1 cellular context compared by ENCODE assay signal in the genomic region with DNA sequence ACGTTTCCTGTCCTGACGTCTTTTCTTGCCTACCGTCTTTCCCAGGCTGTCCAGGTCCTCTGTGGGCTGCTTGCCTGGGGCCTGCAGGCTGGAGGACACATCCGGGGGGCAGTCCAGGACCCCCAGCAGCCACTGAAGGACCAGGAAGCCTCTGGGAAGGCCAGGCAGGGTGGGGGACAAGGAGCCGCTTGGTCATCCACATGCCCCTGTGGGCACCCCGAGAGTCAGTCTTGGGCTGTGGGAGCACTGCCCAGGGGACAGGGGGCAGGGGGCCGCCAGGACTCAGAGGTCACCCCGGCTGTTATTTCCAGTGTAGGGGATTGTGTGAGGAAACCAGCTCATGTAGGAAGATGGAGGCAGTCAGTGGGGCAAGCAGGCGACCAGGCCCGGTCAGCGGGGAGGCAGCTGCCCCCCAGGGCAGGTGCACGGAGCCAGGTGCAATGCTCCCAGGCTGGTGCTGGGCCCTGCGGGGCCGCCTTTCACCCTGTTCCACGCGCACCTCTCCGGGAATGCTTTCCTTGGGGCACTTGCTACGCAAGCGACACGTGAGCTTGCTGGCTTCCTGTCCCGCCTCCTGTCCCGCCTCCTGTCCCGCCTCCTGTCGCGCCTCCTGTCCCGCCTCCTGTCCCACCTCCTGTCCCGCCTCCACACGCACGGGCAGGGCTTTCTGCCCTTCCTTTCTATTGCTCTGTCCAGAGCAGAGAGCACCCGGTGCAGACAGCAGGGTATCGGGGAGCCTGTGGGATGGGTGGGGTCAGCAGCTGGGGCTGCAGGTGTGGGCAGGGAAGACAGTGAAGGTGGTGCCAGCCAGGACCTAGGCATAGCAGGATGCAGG.
TF ChIP-seq lines count a peak whose summit lies in the region.

No MANE protein-coding gene starts in this region.

TF ChIP-seq in HepG2, 621 proteins besides CTCF, POLR2A, EP300 and RAD21 (continued from another document and continues in another):
- 0 out of 2 replicates have a peak, but pooled peaks have one; percentile 46 for TF ChIP-seq HOXA5 (CRISPR knock-in tag; IDR thresholded peaks at IDR 0.05)
- no peak for TF ChIP-seq ZFP36L2 (CRISPR knock-in tag; IDR thresholded peaks at IDR 0.05)
- no peak for TF ChIP-seq GLI4 (CRISPR knock-in tag; IDR thresholded peaks at IDR 0.05; ENCODE audit: borderline replicate concordance)
- TF ChIP-seq ZNF878 (CRISPR knock-in tag; IDR thresholded peaks at IDR 0.05): no peak
- peak; percentile 97 for TF ChIP-seq SP5 (CRISPR knock-in tag; IDR thresholded peaks at IDR 0.05; ENCODE audit: borderline replicate concordance, low read depth)
- peak; percentile 80 for TF ChIP-seq MXD4 (CRISPR knock-in tag; IDR thresholded peaks at IDR 0.05)
- no peak for TF ChIP-seq CHD4 (IDR thresholded peaks at IDR 0.05; ENCODE audit: borderline replicate concordance, low read length)
- TF ChIP-seq, protein P1, sequence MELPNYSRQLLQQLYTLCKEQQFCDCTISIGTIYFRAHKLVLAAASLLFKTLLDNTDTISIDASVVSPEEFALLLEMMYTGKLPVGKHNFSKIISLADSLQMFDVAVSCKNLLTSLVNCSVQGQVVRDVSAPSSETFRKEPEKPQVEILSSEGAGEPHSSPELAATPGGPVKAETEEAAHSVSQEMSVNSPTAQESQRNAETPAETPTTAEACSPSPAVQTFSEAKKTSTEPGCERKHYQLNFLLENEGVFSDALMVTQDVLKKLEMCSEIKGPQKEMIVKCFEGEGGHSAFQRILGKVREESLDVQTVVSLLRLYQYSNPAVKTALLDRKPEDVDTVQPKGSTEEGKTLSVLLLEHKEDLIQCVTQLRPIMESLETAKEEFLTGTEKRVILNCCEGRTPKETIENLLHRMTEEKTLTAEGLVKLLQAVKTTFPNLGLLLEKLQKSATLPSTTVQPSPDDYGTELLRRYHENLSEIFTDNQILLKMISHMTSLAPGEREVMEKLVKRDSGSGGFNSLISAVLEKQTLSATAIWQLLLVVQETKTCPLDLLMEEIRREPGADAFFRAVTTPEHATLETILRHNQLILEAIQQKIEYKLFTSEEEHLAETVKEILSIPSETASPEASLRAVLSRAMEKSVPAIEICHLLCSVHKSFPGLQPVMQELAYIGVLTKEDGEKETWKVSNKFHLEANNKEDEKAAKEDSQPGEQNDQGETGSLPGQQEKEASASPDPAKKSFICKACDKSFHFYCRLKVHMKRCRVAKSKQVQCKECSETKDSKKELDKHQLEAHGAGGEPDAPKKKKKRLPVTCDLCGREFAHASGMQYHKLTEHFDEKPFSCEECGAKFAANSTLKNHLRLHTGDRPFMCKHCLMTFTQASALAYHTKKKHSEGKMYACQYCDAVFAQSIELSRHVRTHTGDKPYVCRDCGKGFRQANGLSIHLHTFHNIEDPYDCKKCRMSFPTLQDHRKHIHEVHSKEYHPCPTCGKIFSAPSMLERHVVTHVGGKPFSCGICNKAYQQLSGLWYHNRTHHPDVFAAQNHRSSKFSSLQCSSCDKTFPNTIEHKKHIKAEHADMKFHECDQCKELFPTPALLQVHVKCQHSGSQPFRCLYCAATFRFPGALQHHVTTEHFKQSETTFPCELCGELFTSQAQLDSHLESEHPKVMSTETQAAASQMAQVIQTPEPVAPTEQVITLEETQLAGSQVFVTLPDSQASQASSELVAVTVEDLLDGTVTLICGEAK (IDR thresholded peaks at IDR 0.05): 0 out of 2 replicates have a peak, but pooled peaks have one; percentile 21
- TF ChIP-seq, protein P1 (CRISPR knock-in tag; IDR thresholded peaks at IDR 0.05): no peak
- TF ChIP-seq, protein P2, sequence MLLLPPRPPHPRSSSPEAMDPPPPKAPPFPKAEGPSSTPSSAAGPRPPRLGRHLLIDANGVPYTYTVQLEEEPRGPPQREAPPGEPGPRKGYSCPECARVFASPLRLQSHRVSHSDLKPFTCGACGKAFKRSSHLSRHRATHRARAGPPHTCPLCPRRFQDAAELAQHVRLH (CRISPR knock-in tag; IDR thresholded peaks at IDR 0.05; ENCODE audit: borderline replicate concordance, low read depth): peak; percentile 43; the same call in 1 of the 2 replicates
- TF ChIP-seq ZNF33B (CRISPR knock-in tag; IDR thresholded peaks at IDR 0.05): 0 out of 2 replicates have a peak, but pooled peaks have one; percentile 40
- TF ChIP-seq ZNF607 (CRISPR knock-in tag; IDR thresholded peaks at IDR 0.05; ENCODE audit: borderline replicate concordance): 0 out of 2 replicates have a peak, but pooled peaks have one; percentile 5
- peak; percentile 75 for TF ChIP-seq SPEN (CRISPR knock-in tag; IDR thresholded peaks at IDR 0.05; ENCODE audit: low read depth)
- TF ChIP-seq ZKSCAN5 (CRISPR knock-in tag; IDR thresholded peaks at IDR 0.05): no peak
- TF ChIP-seq, protein P3, sequence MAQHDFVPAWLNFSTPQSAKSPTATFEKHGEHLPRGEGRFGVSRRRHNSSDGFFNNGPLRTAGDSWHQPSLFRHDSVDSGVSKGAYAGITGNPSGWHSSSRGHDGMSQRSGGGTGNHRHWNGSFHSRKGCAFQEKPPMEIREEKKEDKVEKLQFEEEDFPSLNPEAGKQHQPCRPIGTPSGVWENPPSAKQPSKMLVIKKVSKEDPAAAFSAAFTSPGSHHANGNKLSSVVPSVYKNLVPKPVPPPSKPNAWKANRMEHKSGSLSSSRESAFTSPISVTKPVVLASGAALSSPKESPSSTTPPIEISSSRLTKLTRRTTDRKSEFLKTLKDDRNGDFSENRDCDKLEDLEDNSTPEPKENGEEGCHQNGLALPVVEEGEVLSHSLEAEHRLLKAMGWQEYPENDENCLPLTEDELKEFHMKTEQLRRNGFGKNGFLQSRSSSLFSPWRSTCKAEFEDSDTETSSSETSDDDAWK (CRISPR knock-in tag; IDR thresholded peaks at IDR 0.05): no peak
- TF ChIP-seq ZNF414 (CRISPR knock-in tag; IDR thresholded peaks at IDR 0.05): peak; percentile 23; the same call in 1 of the 2 replicates
- TF ChIP-seq AGO1 (IDR thresholded peaks at IDR 0.05; ENCODE audit: low read depth, low read length, poor library complexity, severe bottlenecking): peak; percentile 62
- peak; percentile 53 for TF ChIP-seq SALL1 (CRISPR knock-in tag; IDR thresholded peaks at IDR 0.05)
- TF ChIP-seq CBX1 (IDR thresholded peaks at IDR 0.05; ENCODE audit: low read depth): peak; percentile 63
- TF ChIP-seq ETV5 (CRISPR knock-in tag; IDR thresholded peaks at IDR 0.05; ENCODE audit: borderline replicate concordance): peak; percentile 79
- TF ChIP-seq CBX5 (CRISPR knock-in tag; IDR thresholded peaks at IDR 0.05; ENCODE audit: borderline replicate concordance): peak; percentile 67; the same call in 1 of the 2 replicates
- TF ChIP-seq TCF12 (IDR thresholded peaks at IDR 0.05): no peak
- 0 out of 2 replicates have a peak, but pooled peaks have one; percentile 33 for TF ChIP-seq TCF12 (CRISPR knock-in tag; IDR thresholded peaks at IDR 0.05)
- TF ChIP-seq KMT2B (CRISPR knock-in tag; IDR thresholded peaks at IDR 0.05): no peak; the same call in 1 of the 2 replicates
- TF ChIP-seq SP4 (CRISPR knock-in tag; IDR thresholded peaks at IDR 0.05): peak; percentile 94
- TF ChIP-seq ZZZ3 (CRISPR knock-in tag; IDR thresholded peaks at IDR 0.05; ENCODE audit: borderline replicate concordance): no peak
- 0 out of 2 replicates have a peak, but pooled peaks have one; percentile 72 for TF ChIP-seq ZNF430 (CRISPR knock-in tag; IDR thresholded peaks at IDR 0.05)
- no peak for TF ChIP-seq TRIM22 (IDR thresholded peaks at IDR 0.05)
- peak; percentile 18; the same call in 1 of the 2 replicates for TF ChIP-seq ZBTB38 (CRISPR knock-in tag; IDR thresholded peaks at IDR 0.05)
- TF ChIP-seq GATAD2A (CRISPR knock-in tag; IDR thresholded peaks at IDR 0.05): peak; percentile 38; the same call in 1 of the 2 replicates
- TF ChIP-seq KAT7 (CRISPR knock-in tag; IDR thresholded peaks at IDR 0.05; ENCODE audit: borderline replicate concordance): peak; percentile 73; the same call in 1 of the 2 replicates
- TF ChIP-seq NFYC (CRISPR knock-in tag; IDR thresholded peaks at IDR 0.05): no peak
- TF ChIP-seq ZNF253 (CRISPR knock-in tag; IDR thresholded peaks at IDR 0.05; ENCODE audit: borderline replicate concordance): 0 out of 2 replicates have a peak, but pooled peaks have one; percentile 28
- TF ChIP-seq POLR2AphosphoS5 (IDR thresholded peaks at IDR 0.05; ENCODE audit: low read depth, low read length): peak; percentile 85
- peak; percentile 76; the same call in 1 of the 2 replicates for TF ChIP-seq KDM2A (CRISPR knock-in tag; IDR thresholded peaks at IDR 0.05; ENCODE audit: borderline replicate concordance, low read depth)
- TF ChIP-seq KDM5A (IDR thresholded peaks at IDR 0.05; ENCODE audit: borderline replicate concordance, low read length): no peak
- TF ChIP-seq KAT8 (CRISPR knock-in tag; IDR thresholded peaks at IDR 0.05): peak; percentile 80
- TF ChIP-seq TP53 (CRISPR knock-in tag; conservative IDR thresholded peaks at IDR 0.05): no peak
- TF ChIP-seq ZNF274 (CRISPR knock-in tag; IDR thresholded peaks at IDR 0.05): peak; percentile 2; the same call in 1 of the 2 replicates
- TF ChIP-seq, protein P4, sequence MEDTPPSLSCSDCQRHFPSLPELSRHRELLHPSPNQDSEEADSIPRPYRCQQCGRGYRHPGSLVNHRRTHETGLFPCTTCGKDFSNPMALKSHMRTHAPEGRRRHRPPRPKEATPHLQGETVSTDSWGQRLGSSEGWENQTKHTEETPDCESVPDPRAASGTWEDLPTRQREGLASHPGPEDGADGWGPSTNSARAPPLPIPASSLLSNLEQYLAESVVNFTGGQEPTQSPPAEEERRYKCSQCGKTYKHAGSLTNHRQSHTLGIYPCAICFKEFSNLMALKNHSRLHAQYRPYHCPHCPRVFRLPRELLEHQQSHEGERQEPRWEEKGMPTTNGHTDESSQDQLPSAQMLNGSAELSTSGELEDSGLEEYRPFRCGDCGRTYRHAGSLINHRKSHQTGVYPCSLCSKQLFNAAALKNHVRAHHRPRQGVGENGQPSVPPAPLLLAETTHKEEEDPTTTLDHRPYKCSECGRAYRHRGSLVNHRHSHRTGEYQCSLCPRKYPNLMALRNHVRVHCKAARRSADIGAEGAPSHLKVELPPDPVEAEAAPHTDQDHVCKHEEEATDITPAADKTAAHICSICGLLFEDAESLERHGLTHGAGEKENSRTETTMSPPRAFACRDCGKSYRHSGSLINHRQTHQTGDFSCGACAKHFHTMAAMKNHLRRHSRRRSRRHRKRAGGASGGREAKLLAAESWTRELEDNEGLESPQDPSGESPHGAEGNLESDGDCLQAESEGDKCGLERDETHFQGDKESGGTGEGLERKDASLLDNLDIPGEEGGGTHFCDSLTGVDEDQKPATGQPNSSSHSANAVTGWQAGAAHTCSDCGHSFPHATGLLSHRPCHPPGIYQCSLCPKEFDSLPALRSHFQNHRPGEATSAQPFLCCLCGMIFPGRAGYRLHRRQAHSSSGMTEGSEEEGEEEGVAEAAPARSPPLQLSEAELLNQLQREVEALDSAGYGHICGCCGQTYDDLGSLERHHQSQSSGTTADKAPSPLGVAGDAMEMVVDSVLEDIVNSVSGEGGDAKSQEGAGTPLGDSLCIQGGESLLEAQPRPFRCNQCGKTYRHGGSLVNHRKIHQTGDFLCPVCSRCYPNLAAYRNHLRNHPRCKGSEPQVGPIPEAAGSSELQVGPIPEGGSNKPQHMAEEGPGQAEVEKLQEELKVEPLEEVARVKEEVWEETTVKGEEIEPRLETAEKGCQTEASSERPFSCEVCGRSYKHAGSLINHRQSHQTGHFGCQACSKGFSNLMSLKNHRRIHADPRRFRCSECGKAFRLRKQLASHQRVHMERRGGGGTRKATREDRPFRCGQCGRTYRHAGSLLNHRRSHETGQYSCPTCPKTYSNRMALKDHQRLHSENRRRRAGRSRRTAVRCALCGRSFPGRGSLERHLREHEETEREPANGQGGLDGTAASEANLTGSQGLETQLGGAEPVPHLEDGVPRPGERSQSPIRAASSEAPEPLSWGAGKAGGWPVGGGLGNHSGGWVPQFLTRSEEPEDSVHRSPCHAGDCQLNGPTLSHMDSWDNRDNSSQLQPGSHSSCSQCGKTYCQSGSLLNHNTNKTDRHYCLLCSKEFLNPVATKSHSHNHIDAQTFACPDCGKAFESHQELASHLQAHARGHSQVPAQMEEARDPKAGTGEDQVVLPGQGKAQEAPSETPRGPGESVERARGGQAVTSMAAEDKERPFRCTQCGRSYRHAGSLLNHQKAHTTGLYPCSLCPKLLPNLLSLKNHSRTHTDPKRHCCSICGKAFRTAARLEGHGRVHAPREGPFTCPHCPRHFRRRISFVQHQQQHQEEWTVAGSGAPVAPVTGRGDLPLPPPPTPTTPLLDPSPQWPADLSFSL (CRISPR knock-in tag; IDR thresholded peaks at IDR 0.05): no peak
- peak; percentile 87 for TF ChIP-seq RBFOX2 (IDR thresholded peaks at IDR 0.05; ENCODE audit: low read depth, low read length)
